22 cellular contexts compared by ENCODE assay signal in the genomic region with DNA sequence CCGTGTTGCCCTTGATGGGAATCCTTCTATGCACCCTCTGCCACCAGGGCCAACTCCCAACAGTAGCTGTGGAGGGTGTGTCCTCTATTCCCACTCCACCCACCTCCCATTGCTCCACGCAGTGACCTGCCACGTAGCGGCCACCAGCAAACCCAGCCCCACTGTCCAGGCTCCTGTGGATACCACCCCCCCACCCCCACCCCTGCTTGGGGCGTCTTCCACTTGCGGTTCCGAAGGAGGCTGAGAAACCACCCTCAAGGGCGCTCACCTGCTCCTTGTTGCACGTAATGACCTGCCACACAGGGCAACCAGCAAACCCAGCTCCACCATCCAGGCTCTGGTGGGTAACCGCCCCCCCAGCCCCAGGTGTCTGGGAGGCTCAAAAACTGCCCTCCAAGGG.
"Had no signal": no experiment of that assay in that cellular context is flagged by ENCODE, and none has a peak within 500 bp of the region (broad histone marks: within the 10 kb centered on the region; RNA-seq: fewer than 3 reads in every experiment).

No MANE protein-coding gene starts in this region.

- H3K9ac ChIP-seq: SK-N-SH had no signal

- DNase-seq: activated gamma-delta T cell treated with Interleukin-2 at 50 U/mL for 16 hours; activated T-cell treated with anti-CD3 and anti-CD28 coated beads, Interleukin-2, amount 50 U/mL, for 1 hour; anterior cingulate cortex; brain microvascular endothelial cell; caudate nucleus; effector memory CD4-positive, alpha-beta T cell; head of caudate nucleus; left cardiac atrium; naive thymus-derived CD4-positive, alpha-beta T cell; ovary; SK-N-SH; small intestine; stimulated activated CD4-positive, alpha-beta T cell treated with anti-CD3 and anti-CD28 coated beads, Interleukin-2, amount 100 ng/mL, for 24 hours; stomach had no signal

- H3K4me2 ChIP-seq: SK-N-SH had no signal

- FAIRE-seq: frontal cortex, islet of Langerhans, small intestine, TTC549 had no signal

- H3K4me3 Mint-ChIP-seq: activated naive CD4-positive, alpha-beta T cell treated with anti-CD3 and anti-CD28 coated beads, Interleukin-2, amount 50 U/mL, for 24 hours; dendritic cell treated with granulocyte-macrophage colony-stimulating factor and Interleukin-4, amounts not matched to agents 40 ng/mL and 50 ng/mL, for 4 days; memory B cell; naive thymus-derived CD4-positive, alpha-beta T cell; stimulated activated effector memory CD8-positive, alpha-beta T cell treated with anti-CD3 and anti-CD28 coated beads, Interleukin-12 subunit alpha, Interleukin-12 subunit beta, amount 100 ng/mL, for 72 hours had no signal

- H3K27me3 ChIP-seq: brain microvascular endothelial cell, ovary, right lobe of liver, stomach had no signal

- H3K36me3 Mint-ChIP-seq: activated naive CD4-positive, alpha-beta T cell treated with anti-CD3 and anti-CD28 coated beads, Interleukin-2, amount 50 U/mL, for 24 hours; memory B cell; naive thymus-derived CD4-positive, alpha-beta T cell; stimulated activated effector memory CD8-positive, alpha-beta T cell treated with anti-CD3 and anti-CD28 coated beads, Interleukin-12 subunit alpha, Interleukin-12 subunit beta, amount 100 ng/mL, for 72 hours had no signal

- H3K4me1 Mint-ChIP-seq: stimulated activated effector memory CD8-positive, alpha-beta T cell treated with anti-CD3 and anti-CD28 coated beads, Interleukin-12 subunit alpha, Interleukin-12 subunit beta, amount 100 ng/mL, for 72 hours had no signal

- H3K4me3 ChIP-seq: ovary, right lobe of liver, stomach had no signal

- H3K36me3 ChIP-seq: brain microvascular endothelial cell, ovary, right lobe of liver, stomach had no signal

- H3K9me3 ChIP-seq: ovary, right lobe of liver, SK-N-SH, stomach had no signal

- H3K27ac ChIP-seq: brain microvascular endothelial cell, ovary had no signal

- H3K9me3 Mint-ChIP-seq: activated naive CD4-positive, alpha-beta T cell treated with anti-CD3 and anti-CD28 coated beads, Interleukin-2, amount 50 U/mL, for 24 hours; dendritic cell treated with granulocyte-macrophage colony-stimulating factor and Interleukin-4, amounts not matched to agents 40 ng/mL and 50 ng/mL, for 4 days; memory B cell; naive thymus-derived CD4-positive, alpha-beta T cell; stimulated activated effector memory CD8-positive, alpha-beta T cell treated with anti-CD3 and anti-CD28 coated beads, Interleukin-12 subunit alpha, Interleukin-12 subunit beta, amount 100 ng/mL, for 72 hours had no signal

- H3K27ac Mint-ChIP-seq: activated naive CD4-positive, alpha-beta T cell treated with anti-CD3 and anti-CD28 coated beads, Interleukin-2, amount 50 U/mL, for 24 hours; dendritic cell treated with granulocyte-macrophage colony-stimulating factor and Interleukin-4, amounts not matched to agents 40 ng/mL and 50 ng/mL, for 4 days; memory B cell; naive thymus-derived CD4-positive, alpha-beta T cell; stimulated activated effector memory CD8-positive, alpha-beta T cell treated with anti-CD3 and anti-CD28 coated beads, Interleukin-12 subunit alpha, Interleukin-12 subunit beta, amount 100 ng/mL, for 72 hours had no signal
